12 cellular contexts compared by ENCODE assay signal in the genomic region with DNA sequence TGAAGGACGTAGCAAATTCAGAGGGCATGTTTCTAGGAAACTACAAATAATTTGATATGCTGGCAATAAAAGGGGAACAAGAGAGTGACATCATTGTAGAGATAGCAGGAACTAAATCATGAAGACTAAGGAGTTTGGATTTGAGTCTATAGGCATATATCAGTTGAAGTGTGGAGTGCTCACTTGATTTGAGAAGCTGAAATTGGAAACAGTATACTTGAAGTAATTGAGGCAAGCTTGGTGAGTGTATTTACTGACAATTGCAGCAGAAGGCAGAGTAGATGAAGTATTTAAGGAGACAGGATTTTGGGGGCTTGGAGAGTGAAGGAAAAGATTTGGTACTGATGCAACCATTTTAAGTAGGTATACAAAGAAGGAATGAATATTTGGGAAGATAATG. TPM values are rescaled to one million over a fixed set of nuclear protein-coding genes. Genes with fewer than 3 reads are reported as not detected.
DNase-seq lines count a peak whose midpoint lies in the region; ATAC-seq lines count a peak whose summit lies in the region.
"Had no signal": no experiment of that assay in that cellular context is flagged by ENCODE, and none has a peak within 500 bp of the region (broad histone marks: within the 10 kb centered on the region; RNA-seq: fewer than 3 reads in every experiment).

No MANE protein-coding gene starts in this region.

- peak overlapping the region; percentile 47 for H3K4me3 Mint-ChIP-seq in T-helper 17 cell
- no peak overlapping the region for H3K4me3 Mint-ChIP-seq in naive thymus-derived CD8-positive, alpha-beta T cell

- no peak overlapping the region for H3K4me2 ChIP-seq in neuronal stem cell (ENCODE audit: insufficient read depth, low read length, poor library complexity, severe bottlenecking)

- H3K23ac ChIP-seq in neuronal stem cell (ENCODE audit: low read depth, low read length, poor library complexity), result no peak overlapping the region

- H3K4ac ChIP-seq in neuronal stem cell (ENCODE audit: low read length), result no peak overlapping the region

- DNase-seq in T-helper 17 cell (no peak), neuronal stem cell (ENCODE audit: low spot score) (no peak), NCI-H2029 (lab: John Stamatoyannopoulos, UW) (no peak)
- no peak for DNase-seq in naive thymus-derived CD8-positive, alpha-beta T cell
- DNase-seq: NCI-H146 had no signal

- H3K27me3 Mint-ChIP-seq in T-helper 17 cell, result no peaks in the 10 kb centered on the region
- no peaks in the 10 kb centered on the region for H3K27me3 Mint-ChIP-seq in naive thymus-derived CD8-positive, alpha-beta T cell

- no peak overlapping the region for H4K91ac ChIP-seq in neuronal stem cell (ENCODE audit: low read depth, low read length, poor library complexity)

- H2BK5ac ChIP-seq in neuronal stem cell (ENCODE audit: low read length), result no peak overlapping the region

- peaks cover 17 to 43% of the 10 kb centered on the region in 2 donors for H3K36me3 ChIP-seq in neuronal stem cell (replicated peaks in 1 of 2; ENCODE audit: control insufficient read depth in 2 of 2, insufficient read depth in 2 of 2, low read length in 2 of 2)

- H3K27ac ChIP-seq in neuronal stem cell (replicated peaks; ENCODE audit: low read length), result no peak overlapping the region
- H3K27ac ChIP-seq: SK-N-MC had no signal

- no peak overlapping the region for H2AK5ac ChIP-seq in neuronal stem cell (ENCODE audit: low read depth, low read length)

- POLR2A ChIA-PET in naive thymus-derived CD8-positive, alpha-beta T cell (lab: Charles Lee), result interaction anchor here (1.0 kb wide), 1 partner anchor 16 kb away, joined by 5 read pairs; no protein-coding TSS in a partner anchor

- H3K9me3 Mint-ChIP-seq in naive thymus-derived CD8-positive, alpha-beta T cell, result peaks cover 0 to 3% (median 0%) of the 10 kb centered on the region in 9 donors

- no peak overlapping the region for H2BK12ac ChIP-seq in neuronal stem cell (ENCODE audit: low read length)

- no peak overlapping the region for H3K9ac ChIP-seq in neuronal stem cell (ENCODE audit: low read depth, low read length, poor library complexity)

- ATAC-seq in GM18867 (IDR thresholded peaks at IDR 0.05; ENCODE audit: unreplicated experiment) (peak; percentile 5), HG02610 (IDR thresholded peaks at IDR 0.05; ENCODE audit: unreplicated experiment) (peak; percentile 8), T-helper 17 cell (peak; percentile 14), HG03460 (IDR thresholded peaks at IDR 0.05; ENCODE audit: unreplicated experiment) (no peak)
- ATAC-seq in naive thymus-derived CD8-positive, alpha-beta T cell, result no peak

- H3K4me3 ChIP-seq in neuronal stem cell (ENCODE audit: low read length in 2 of 2), result no peak overlapping the region
- H3K4me3 ChIP-seq: SK-N-MC had no signal

- H3K36me3 Mint-ChIP-seq in T-helper 17 cell (ENCODE audit: low read depth), result peaks cover 5% of the 10 kb centered on the region
- H3K36me3 Mint-ChIP-seq in naive thymus-derived CD8-positive, alpha-beta T cell, result peaks cover 7 to 26% (median 20%) of the 10 kb centered on the region in 3 donors

- H3K79me1 ChIP-seq in neuronal stem cell (ENCODE audit: low read depth, low read length), result no peaks in the 10 kb centered on the region

- no peaks in the 10 kb centered on the region for H3K4me1 ChIP-seq in neuronal stem cell (ENCODE audit: control insufficient read depth in 2 of 2, insufficient read depth in 1 of 2, low read depth in 1 of 2, low read length in 2 of 2)

- H3K27me3 ChIP-seq in neuronal stem cell (ENCODE audit: control insufficient read depth in 3 of 3, insufficient read depth in 3 of 3, low read depth in 1 of 3, low read length in 3 of 3), result no peaks in the 10 kb centered on the region

- H2BK120ac ChIP-seq in neuronal stem cell (ENCODE audit: low read depth, low read length), result no peak overlapping the region

- H3K9me3 ChIP-seq in T-helper 17 cell (ENCODE audit: control insufficient read depth, low read length, poor library complexity, severe bottlenecking), result no peaks in the 10 kb centered on the region
- H3K9me3 ChIP-seq in neuronal stem cell (replicated peaks in 1 of 2; ENCODE audit: control insufficient read depth in 2 of 2, insufficient read depth in 1 of 2, low read depth in 1 of 2, low read length in 2 of 2), result no peaks in the 10 kb centered on the region

- no CpG with 5 or more reads among the region's 1 CpG for WGBS in neuronal stem cell (ENCODE audit: extremely low coverage in 2 of 2, insufficient read length in 2 of 2, insufficient replicate concordance in 1 of 2), 2 donors

- no peak overlapping the region for H3K14ac ChIP-seq in neuronal stem cell (ENCODE audit: low read length)

- H3K18ac ChIP-seq in neuronal stem cell (ENCODE audit: low read length), result no peak overlapping the region

- no peak overlapping the region for H2AFZ ChIP-seq in neuronal stem cell (ENCODE audit: low read length)

- H3K27ac Mint-ChIP-seq in T-helper 17 cell, result peak overlapping the region; percentile 76
- peak overlapping the region in 7 of 10 donors; percentile 1 to 81 (median 21) for H3K27ac Mint-ChIP-seq in naive thymus-derived CD8-positive, alpha-beta T cell

- no peak overlapping the region for H4K8ac ChIP-seq in neuronal stem cell (ENCODE audit: low read depth, low read length)

- peaks cover 14% of the 10 kb centered on the region for H3K4me1 Mint-ChIP-seq in T-helper 17 cell
- H3K4me1 Mint-ChIP-seq in naive thymus-derived CD8-positive, alpha-beta T cell, result peaks cover 7 to 16% (median 8%) of the 10 kb centered on the region in 4 donors

- H2BK15ac ChIP-seq in neuronal stem cell (ENCODE audit: low read length), result no peak overlapping the region

RNA-seq across cellular contexts. Expression of a gene that starts 6.4 kb away (rescaled TPM):
- not detected for total RNA-seq in T-helper 17 cell
- total RNA-seq in naive thymus-derived CD8-positive, alpha-beta T cell, result not detected
- not detected for polyA plus RNA-seq in naive thymus-derived CD8-positive, alpha-beta T cell
- polyA plus RNA-seq in neuronal stem cell (2013, experiment 1 of 2), result not detected
- not detected for polyA plus RNA-seq in neuronal stem cell (2013, experiment 2 of 2)
- total RNA-seq: fibroblast of villous mesenchyme, urinary bladder had no signal
- polyA plus RNA-seq: adipose tissue, urinary bladder had no signal

RNA-seq across cellular contexts. Expression of a gene that starts 16.7 kb away (rescaled TPM):
- 10 to 100 TPM in 1 of 2 donors, 1 to 10 TPM in 1; 9.0 to 14.3 TPM for total RNA-seq in T-helper 17 cell
- total RNA-seq in naive thymus-derived CD8-positive, alpha-beta T cell, result 10 to 100 TPM; 18.3 to 19.7 TPM
- polyA plus RNA-seq in naive thymus-derived CD8-positive, alpha-beta T cell, result 10 to 100 TPM; 20.8 to 23.6 (median 23.0) TPM
- 16.6 TPM for polyA plus RNA-seq in neuronal stem cell (2013, experiment 1 of 2)
- polyA plus RNA-seq in neuronal stem cell (2013, experiment 2 of 2), result 17.6 TPM

Comparison
In these comparisons a context has a peak if more than half of its experiments do, and no peak if none do; other contexts are left out.
1. ATAC-seq: peak in GM18867 (single experiment), HG02610 (single experiment) and T-helper 17 cell (single experiment); none in naive thymus-derived CD8-positive, alpha-beta T cell (0 of 2) and HG03460 (single experiment).